In genomic region chr9:127057970-127058644, GRCh38 we compare ENCODE assay signal across 16 cellular contexts.
DNase-seq lines count a peak whose midpoint lies in the region; ATAC-seq and TF ChIP-seq lines count a peak whose summit lies in the region.
"Had no signal": no experiment of that assay in that cellular context is flagged by ENCODE, and none has a peak within 500 bp of the region (broad histone marks: within the 10 kb centered on the region; RNA-seq: fewer than 3 reads in every experiment).

No MANE protein-coding gene starts in this region.

- H3K27ac ChIP-seq in SK-N-SH (ENCODE audit: low read depth in 2 of 2, low read length in 1 of 2) (no peak overlapping the region; a peak in 1 of 4 replicates), mesenchymal stem cell (ENCODE audit: low read length, poor library complexity, severe bottlenecking) (no peak overlapping the region), suprapubic skin (peak overlapping the region; percentile 53)
- H3K27ac ChIP-seq: foreskin keratinocyte had no signal

- no peak overlapping the region for H3K14ac ChIP-seq in mesenchymal stem cell (ENCODE audit: low read length in 2 of 2)

- ATAC-seq in SK-N-SH treated with all-trans-retinoic acid at 6 μM for 48 hours (peak; percentile 31; the same call in 2 of the 3 replicates), HG02981 (IDR thresholded peaks at IDR 0.05; ENCODE audit: unreplicated experiment) (no peak)

- H3K79me1 ChIP-seq in mesenchymal stem cell (replicated peaks; ENCODE audit: low read length, poor library complexity, severe bottlenecking), result no peaks in the 10 kb centered on the region

- H2AK5ac ChIP-seq in mesenchymal stem cell (ENCODE audit: low read length, severe bottlenecking), result no peak overlapping the region

- no peaks in the 10 kb centered on the region for H3K9me2 ChIP-seq in SK-N-SH

- H2BK5ac ChIP-seq in mesenchymal stem cell (ENCODE audit: low read depth, low read length, poor library complexity, severe bottlenecking), result no peak overlapping the region

- POLR2A ChIA-PET in SK-N-SH (lab: Yijun Ruan, JAX), result no interaction called here

- H2BK120ac ChIP-seq in mesenchymal stem cell (ENCODE audit: low read depth, low read length), result no peak overlapping the region

- no peak overlapping the region for H3K4ac ChIP-seq in mesenchymal stem cell (ENCODE audit: low read depth in 1 of 2, low read length in 2 of 2)

- H2BK12ac ChIP-seq in mesenchymal stem cell (ENCODE audit: low read length in 2 of 2), result peak overlapping the region in 1 of 2 experiments; percentile 51

- H4K8ac ChIP-seq in mesenchymal stem cell (ENCODE audit: low read length), result peak overlapping the region; percentile 52

- no peak for TF ChIP-seq CTCF in SK-N-SH (IDR thresholded peaks at IDR 0.05)
- no peak for TF ChIP-seq CTCF in suprapubic skin (IDR thresholded peaks at IDR 0.05)

- H3K9me3 ChIP-seq in SK-N-SH (no peaks in the 10 kb centered on the region), mesenchymal stem cell (ENCODE audit: control insufficient read depth, low read length) (no peaks in the 10 kb centered on the region), suprapubic skin (no peaks in the 10 kb centered on the region), MG63 (no peaks in the 10 kb centered on the region)
- H3K9me3 ChIP-seq: sigmoid colon had no signal

- no peak overlapping the region for H3K9ac ChIP-seq in SK-N-SH
- peak overlapping the region; percentile 44 for H3K9ac ChIP-seq in mesenchymal stem cell (ENCODE audit: low read length)

- no peak for TF ChIP-seq EP300 in SK-N-SH (IDR thresholded peaks at IDR 0.05; ENCODE audit: borderline replicate concordance in 1 of 2, low read depth in 1 of 2, low read length in 1 of 2)
- no peak for TF ChIP-seq EP300 in suprapubic skin (IDR thresholded peaks at IDR 0.05)

- H3K4me1 ChIP-seq in SK-N-SH (ENCODE audit: control insufficient read depth in 1 of 2, insufficient read depth in 2 of 2, low read depth in 1 of 2, low read length in 1 of 2) (peaks cover 0 to 5% of the 10 kb centered on the region in 2 experiments; a peak in 1 of 4 replicates), mesenchymal stem cell (ENCODE audit: control insufficient read depth, insufficient read depth, low read depth, low read length) (no peaks in the 10 kb centered on the region), suprapubic skin (peaks cover 40% of the 10 kb centered on the region)

- H3K27me3 ChIP-seq in SK-N-SH (ENCODE audit: insufficient read depth) (no peaks in the 10 kb centered on the region), mesenchymal stem cell (ENCODE audit: control insufficient read depth in 1 of 2, insufficient read depth in 1 of 2, low read length in 2 of 2) (peaks cover 0 to 4% of the 10 kb centered on the region in 2 experiments), suprapubic skin (no peaks in the 10 kb centered on the region), MG63 (no peaks in the 10 kb centered on the region)
- H3K27me3 ChIP-seq: foreskin keratinocyte, sigmoid colon had no signal

- no peak overlapping the region for H3K4me3 ChIP-seq in SK-N-SH (ENCODE audit: low read depth in 2 of 2, low read length in 1 of 2)
- H3K4me3 ChIP-seq in mesenchymal stem cell (ENCODE audit: insufficient read depth in 1 of 2, low read depth in 1 of 2, low read length in 2 of 2), result no peak overlapping the region
- H3K4me3 ChIP-seq in suprapubic skin, result no peak overlapping the region
- H3K4me3 ChIP-seq in MG63, result no peak overlapping the region
- H3K4me3 ChIP-seq: sigmoid colon had no signal

- H2AFZ ChIP-seq in SK-N-SH (ENCODE audit: low read depth) (no peak overlapping the region), mesenchymal stem cell (ENCODE audit: low read depth, low read length) (no peak overlapping the region)

- TF ChIP-seq RAD21 in SK-N-SH (IDR thresholded peaks at IDR 0.05; ENCODE audit: low read length), result no peak

- no peaks in the 10 kb centered on the region for H4K20me1 ChIP-seq in SK-N-SH (ENCODE audit: insufficient read depth)

- H3F3A ChIP-seq in SK-N-SH (replicated peaks; ENCODE audit: insufficient read depth), result no peaks in the 10 kb centered on the region

- no peak overlapping the region for H2BK15ac ChIP-seq in mesenchymal stem cell (ENCODE audit: low read depth, poor library complexity, severe bottlenecking)

- H3K4me2 ChIP-seq in SK-N-SH (no peak overlapping the region), mesenchymal stem cell (ENCODE audit: low read length, poor library complexity, severe bottlenecking) (no peak overlapping the region)

- 94% methylated on average over 7 of the region's 7 CpGs for WGBS in SK-N-SH (ENCODE audit: low lambda C conversion rate)
- 95% methylated on average over 7 of the region's 7 CpGs for WGBS in mesenchymal stem cell
- 69% methylated on average over 7 of the region's 7 CpGs for WGBS in suprapubic skin

- no peak overlapping the region for H3K18ac ChIP-seq in mesenchymal stem cell (ENCODE audit: low read depth in 1 of 2, low read length in 2 of 2)

- CTCF ChIA-PET in SK-N-SH (lab: Yijun Ruan, JAX), result interaction anchor here (1.7 kb wide), 1 partner anchor 15 kb away, joined by 3 read pairs; no protein-coding TSS in a partner anchor

- no peak for TF ChIP-seq POLR2A in suprapubic skin (IDR thresholded peaks at IDR 0.05)

- H4K91ac ChIP-seq in mesenchymal stem cell (ENCODE audit: low read length), result no peak overlapping the region

- no peak overlapping the region for H3K23ac ChIP-seq in mesenchymal stem cell (ENCODE audit: low read length in 2 of 2)

- no peaks in the 10 kb centered on the region for H3K79me2 ChIP-seq in SK-N-SH (ENCODE audit: insufficient read depth)

- no peaks in the 10 kb centered on the region for H3K36me3 ChIP-seq in SK-N-SH (replicated peaks in 1 of 2; ENCODE audit: control insufficient read depth in 1 of 2, insufficient read depth in 2 of 2, low read length in 1 of 2)
- H3K36me3 ChIP-seq in mesenchymal stem cell (ENCODE audit: control insufficient read depth in 1 of 2, insufficient read depth in 2 of 2, low read depth in 1 of 2, low read length in 2 of 2), result no peaks in the 10 kb centered on the region
- H3K36me3 ChIP-seq in suprapubic skin, result no peaks in the 10 kb centered on the region
- H3K36me3 ChIP-seq in MG63, result no peaks in the 10 kb centered on the region
- H3K36me3 ChIP-seq: sigmoid colon had no signal

- DNase-seq in SK-N-SH (no peak), fibroblast of gingiva (ENCODE audit: low read depth) (peak; percentile 38), mesenchymal stem cell (no peak), suprapubic skin (ENCODE audit: low spot score in 2 of 2) (no peak), MG63 (no peak)
- DNase-seq in effector CD8-positive, alpha-beta T cell (lab: John Stamatoyannopoulos, UW), result no peak
- DNase-seq: activated CD4-positive, alpha-beta T cell treated with anti-CD3 and anti-CD28 coated beads for 1 hour; Calu3; kidney glomerular epithelial cell; naive B cell; NCI-H187; NCI-H748 treated with DMSO at 0.1 percent for 48 hours; sigmoid colon had no signal

TF ChIP-seq in SK-N-SH treated with all-trans-retinoic acid at 6 μM for 48 hours, 23 proteins besides CTCF, POLR2A, EP300 and RAD21 (continues in another document):
- TF ChIP-seq CSRNP3 (CRISPR knock-in tag; IDR thresholded peaks at IDR 0.05), result no peak
- TF ChIP-seq ARNTL (CRISPR knock-in tag; IDR thresholded peaks at IDR 0.05; ENCODE audit: borderline replicate concordance, low read depth), result no peak
- TF ChIP-seq GLIS3 (CRISPR knock-in tag; IDR thresholded peaks at IDR 0.05), result no peak
- TF ChIP-seq ZFP3 (CRISPR knock-in tag; IDR thresholded peaks at IDR 0.05), result no peak
- no peak for TF ChIP-seq SNAI2 (CRISPR knock-in tag; IDR thresholded peaks at IDR 0.05)
- TF ChIP-seq RARB (CRISPR knock-in tag; IDR thresholded peaks at IDR 0.05), result no peak
- no peak for TF ChIP-seq OSR1 (CRISPR knock-in tag; IDR thresholded peaks at IDR 0.05)
- TF ChIP-seq ZNF565 (CRISPR knock-in tag; conservative IDR thresholded peaks at IDR 0.05; ENCODE audit: low read depth), result no peak
- TF ChIP-seq ESRRG (CRISPR knock-in tag; IDR thresholded peaks at IDR 0.05), result no peak
- no peak for TF ChIP-seq TCF4 (CRISPR knock-in tag; IDR thresholded peaks at IDR 0.05; ENCODE audit: borderline replicate concordance)

TF ChIP-seq in SK-N-SH, 30 proteins besides CTCF, POLR2A, EP300 and RAD21 (continues in another document):
- TF ChIP-seq MXI1 (IDR thresholded peaks at IDR 0.05; ENCODE audit: low read depth, low read length) (no peak), FOXJ3 (CRISPR knock-in tag; IDR thresholded peaks at IDR 0.05) (no peak), NFIC (IDR thresholded peaks at IDR 0.05; ENCODE audit: borderline replicate concordance) (no peak), SMC3 (IDR thresholded peaks at IDR 0.05; ENCODE audit: low read depth, low read length) (no peak), RXRA (IDR thresholded peaks at IDR 0.05; ENCODE audit: borderline replicate concordance, low read depth) (no peak), USF1 (IDR thresholded peaks at IDR 0.05; ENCODE audit: borderline replicate concordance, low read depth) (no peak), CHD2 (IDR thresholded peaks at IDR 0.05; ENCODE audit: low read length, partially characterized antibody) (no peak), SIN3A (IDR thresholded peaks at IDR 0.05; ENCODE audit: borderline replicate concordance, low read depth, low read length) (no peak)
- TF ChIP-seq, protein P1, sequence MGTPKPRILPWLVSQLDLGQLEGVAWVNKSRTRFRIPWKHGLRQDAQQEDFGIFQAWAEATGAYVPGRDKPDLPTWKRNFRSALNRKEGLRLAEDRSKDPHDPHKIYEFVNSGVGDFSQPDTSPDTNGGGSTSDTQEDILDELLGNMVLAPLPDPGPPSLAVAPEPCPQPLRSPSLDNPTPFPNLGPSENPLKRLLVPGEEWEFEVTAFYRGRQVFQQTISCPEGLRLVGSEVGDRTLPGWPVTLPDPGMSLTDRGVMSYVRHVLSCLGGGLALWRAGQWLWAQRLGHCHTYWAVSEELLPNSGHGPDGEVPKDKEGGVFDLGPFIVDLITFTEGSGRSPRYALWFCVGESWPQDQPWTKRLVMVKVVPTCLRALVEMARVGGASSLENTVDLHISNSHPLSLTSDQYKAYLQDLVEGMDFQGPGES (IDR thresholded peaks at IDR 0.05; ENCODE audit: low read depth, low read length), result no peak
- TF ChIP-seq, protein P2, sequence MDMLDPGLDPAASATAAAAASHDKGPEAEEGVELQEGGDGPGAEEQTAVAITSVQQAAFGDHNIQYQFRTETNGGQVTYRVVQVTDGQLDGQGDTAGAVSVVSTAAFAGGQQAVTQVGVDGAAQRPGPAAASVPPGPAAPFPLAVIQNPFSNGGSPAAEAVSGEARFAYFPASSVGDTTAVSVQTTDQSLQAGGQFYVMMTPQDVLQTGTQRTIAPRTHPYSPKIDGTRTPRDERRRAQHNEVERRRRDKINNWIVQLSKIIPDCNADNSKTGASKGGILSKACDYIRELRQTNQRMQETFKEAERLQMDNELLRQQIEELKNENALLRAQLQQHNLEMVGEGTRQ (IDR thresholded peaks at IDR 0.05; ENCODE audit: borderline replicate concordance, low read depth, low read length), result no peak
